25 cellular contexts compared by ENCODE assay signal in genomic region chr20:51409192-51409875, GRCh38.
A peak's percentile ranks its signal among the peaks of the same experiment; 100 is the strongest.
DNase-seq lines count a peak whose midpoint lies in the region; ATAC-seq and TF ChIP-seq lines count a peak whose summit lies in the region.
"Had no signal": no experiment of that assay in that cellular context is flagged by ENCODE, and none has a peak within 500 bp of the region (broad histone marks: within the 10 kb centered on the region; RNA-seq: fewer than 3 reads in every experiment).

No MANE protein-coding gene starts in this region.

- H3K4me3 ChIP-seq in heart right ventricle, result no peak overlapping the region
- H3K4me3 ChIP-seq: BLaER1 treated with 17β-estradiol and CSF1 and Interleukin-3, amounts not matched to agents 10 nM and 100 nM; cardiac muscle cell; gastroesophageal sphincter; skin epidermis; upper lobe of left lung had no signal

- peak overlapping the region; percentile 34 for H3K27ac Mint-ChIP-seq in stimulated activated naive CD8-positive, alpha-beta T cell treated with anti-CD3 and anti-CD28 coated beads, Interleukin-15, Interleukin-2, amounts not matched to agents 100 ng/mL and 50 ng/mL, for 24 hours
- no peak overlapping the region for H3K27ac Mint-ChIP-seq in stimulated activated naive CD8-positive, alpha-beta T cell treated with anti-CD3 and anti-CD28 coated beads, Interleukin-15, amount 100 ng/mL, for 72 hours
- peak overlapping the region; percentile 27 for H3K27ac Mint-ChIP-seq in activated CD8-positive, alpha-beta T cell treated with anti-CD3 and anti-CD28 coated beads, Interleukin-2, amount 10 ng/mL, durations not matched to agents 7 days and 5 days
- peak overlapping the region; percentile 88 to 99 (median 99) for H3K27ac Mint-ChIP-seq in immature natural killer cell
- H3K27ac Mint-ChIP-seq: activated B cell treated with CpG ODN at 0.5 μM for 24 hours; activated naive CD4-positive, alpha-beta T cell treated with anti-CD3 and anti-CD28 coated beads, Interleukin-2, amount 50 U/mL, for 24 hours had no signal

- intact Hi-C loops in heart right ventricle (cut with DNase I), result no loop called here

- peaks cover 85% of the 10 kb centered on the region for H3K4me1 Mint-ChIP-seq in stimulated activated naive CD8-positive, alpha-beta T cell treated with anti-CD3 and anti-CD28 coated beads, Interleukin-15, Interleukin-2, amounts not matched to agents 100 ng/mL and 50 ng/mL, for 24 hours (ENCODE audit: low read depth)
- H3K4me1 Mint-ChIP-seq in stimulated activated naive CD8-positive, alpha-beta T cell treated with anti-CD3 and anti-CD28 coated beads, Interleukin-15, amount 100 ng/mL, for 72 hours, result peaks cover 70% of the 10 kb centered on the region
- peaks cover 84% of the 10 kb centered on the region for H3K4me1 Mint-ChIP-seq in activated CD8-positive, alpha-beta T cell treated with anti-CD3 and anti-CD28 coated beads, Interleukin-2, amount 10 ng/mL, durations not matched to agents 7 days and 5 days (ENCODE audit: low read depth)
- peaks cover 95 to 96% of the 10 kb centered on the region in 2 donors for H3K4me1 Mint-ChIP-seq in immature natural killer cell

- POLR2A ChIA-PET in activated CD8-positive, alpha-beta T cell treated with anti-CD3 and anti-CD28 coated beads, Interleukin-2, amount 10 ng/mL, durations not matched to agents 7 days and 5 days (lab: Charles Lee), result no interaction called here

- no peaks in the 10 kb centered on the region for H3K27me3 Mint-ChIP-seq in stimulated activated naive CD8-positive, alpha-beta T cell treated with anti-CD3 and anti-CD28 coated beads, Interleukin-15, Interleukin-2, amounts not matched to agents 100 ng/mL and 50 ng/mL, for 24 hours
- no peaks in the 10 kb centered on the region for H3K27me3 Mint-ChIP-seq in stimulated activated naive CD8-positive, alpha-beta T cell treated with anti-CD3 and anti-CD28 coated beads, Interleukin-15, amount 100 ng/mL, for 72 hours
- no peaks in the 10 kb centered on the region for H3K27me3 Mint-ChIP-seq in activated CD8-positive, alpha-beta T cell treated with anti-CD3 and anti-CD28 coated beads, Interleukin-2, amount 10 ng/mL, durations not matched to agents 7 days and 5 days (ENCODE audit: low read depth)
- H3K27me3 Mint-ChIP-seq in immature natural killer cell (ENCODE audit: low read depth in 3 of 3), result peaks cover 14 to 36% (median 31%) of the 10 kb centered on the region in 3 donors
- H3K27me3 Mint-ChIP-seq: activated B cell treated with CpG ODN at 0.5 μM for 24 hours; activated naive CD4-positive, alpha-beta T cell treated with anti-CD3 and anti-CD28 coated beads, Interleukin-2, amount 50 U/mL, for 24 hours had no signal

- ATAC-seq in stimulated activated naive CD8-positive, alpha-beta T cell treated with anti-CD3 and anti-CD28 coated beads, Interleukin-15, amount 100 ng/mL, for 72 hours, result no peak
- no peak for ATAC-seq in activated CD8-positive, alpha-beta T cell treated with anti-CD3 and anti-CD28 coated beads, Interleukin-2, amount 10 ng/mL, durations not matched to agents 7 days and 5 days
- ATAC-seq in heart right ventricle, result no peak
- ATAC-seq: activated T-cell treated with anti-CD3 and anti-CD28 coated beads, Interleukin-2, amount 50 U/mL, for 4 hours; gastroesophageal sphincter; Panc1 had no signal

- H3K36me3 Mint-ChIP-seq in stimulated activated naive CD8-positive, alpha-beta T cell treated with anti-CD3 and anti-CD28 coated beads, Interleukin-15, Interleukin-2, amounts not matched to agents 100 ng/mL and 50 ng/mL, for 24 hours (ENCODE audit: low read depth), result peaks cover 49% of the 10 kb centered on the region
- peaks cover 69% of the 10 kb centered on the region for H3K36me3 Mint-ChIP-seq in activated CD8-positive, alpha-beta T cell treated with anti-CD3 and anti-CD28 coated beads, Interleukin-2, amount 10 ng/mL, durations not matched to agents 7 days and 5 days (ENCODE audit: low read depth)
- peaks cover 32 to 57% (median 41%) of the 10 kb centered on the region in 3 donors for H3K36me3 Mint-ChIP-seq in immature natural killer cell

- no peak overlapping the region for H3K4me3 Mint-ChIP-seq in stimulated activated naive CD8-positive, alpha-beta T cell treated with anti-CD3 and anti-CD28 coated beads, Interleukin-15, Interleukin-2, amounts not matched to agents 100 ng/mL and 50 ng/mL, for 24 hours
- H3K4me3 Mint-ChIP-seq in stimulated activated naive CD8-positive, alpha-beta T cell treated with anti-CD3 and anti-CD28 coated beads, Interleukin-15, amount 100 ng/mL, for 72 hours, result no peak overlapping the region
- no peak overlapping the region for H3K4me3 Mint-ChIP-seq in activated CD8-positive, alpha-beta T cell treated with anti-CD3 and anti-CD28 coated beads, Interleukin-2, amount 10 ng/mL, durations not matched to agents 7 days and 5 days
- H3K4me3 Mint-ChIP-seq in immature natural killer cell, result peak overlapping the region; percentile 39 to 67 (median 50)
- H3K4me3 Mint-ChIP-seq: activated B cell treated with CpG ODN at 0.5 μM for 24 hours; activated naive CD4-positive, alpha-beta T cell treated with anti-CD3 and anti-CD28 coated beads, Interleukin-2, amount 50 U/mL, for 24 hours; activated T-cell treated with anti-CD3 and anti-CD28 coated beads, Interleukin-2, amount 50 U/mL, for 4 hours had no signal

- no peaks in the 10 kb centered on the region for H3K9me3 ChIP-seq in heart right ventricle
- H3K9me3 ChIP-seq: gastroesophageal sphincter, upper lobe of left lung had no signal

- CTCF ChIA-PET in activated CD8-positive, alpha-beta T cell treated with anti-CD3 and anti-CD28 coated beads, Interleukin-2, amount 10 ng/mL, durations not matched to agents 7 days and 5 days (lab: Charles Lee), result interaction anchor here (1.2 kb wide), 1 partner anchor 64 kb away, joined by 3 read pairs; no protein-coding TSS in a partner anchor

- peak overlapping the region in 1 of 10 donors; percentile 17 for H3K27ac ChIP-seq in heart right ventricle
- H3K27ac ChIP-seq: BLaER1 treated with 17β-estradiol and CSF1 and Interleukin-3, amounts not matched to agents 10 nM and 100 nM; cardiac muscle cell; gastroesophageal sphincter; upper lobe of left lung had no signal

- H3K36me3 ChIP-seq in heart right ventricle, result peaks cover 0 to 11% (median 0%) of the 10 kb centered on the region in 9 donors
- H3K36me3 ChIP-seq: upper lobe of left lung had no signal

- no peaks in the 10 kb centered on the region for H3K27me3 ChIP-seq in heart right ventricle
- H3K27me3 ChIP-seq: BLaER1 treated with 17β-estradiol and CSF1 and Interleukin-3, amounts not matched to agents 10 nM and 100 nM; cardiac muscle cell; gastroesophageal sphincter; upper lobe of left lung had no signal

- peaks cover 3 to 19% (median 13%) of the 10 kb centered on the region in 9 donors for H3K4me1 ChIP-seq in heart right ventricle

- no peak for TF ChIP-seq CTCF in heart right ventricle (IDR thresholded peaks at IDR 0.05)

- H3K9me3 Mint-ChIP-seq in stimulated activated naive CD8-positive, alpha-beta T cell treated with anti-CD3 and anti-CD28 coated beads, Interleukin-15, Interleukin-2, amounts not matched to agents 100 ng/mL and 50 ng/mL, for 24 hours, result no peaks in the 10 kb centered on the region
- peaks cover 0 to 4% of the 10 kb centered on the region in 2 donors for H3K9me3 Mint-ChIP-seq in stimulated activated naive CD8-positive, alpha-beta T cell treated with anti-CD3 and anti-CD28 coated beads, Interleukin-15, amount 100 ng/mL, for 72 hours
- no peaks in the 10 kb centered on the region for H3K9me3 Mint-ChIP-seq in activated CD8-positive, alpha-beta T cell treated with anti-CD3 and anti-CD28 coated beads, Interleukin-2, amount 10 ng/mL, durations not matched to agents 7 days and 5 days (ENCODE audit: insufficient read depth)
- H3K9me3 Mint-ChIP-seq in immature natural killer cell, result no peaks in the 10 kb centered on the region
- H3K9me3 Mint-ChIP-seq: activated naive CD4-positive, alpha-beta T cell treated with anti-CD3 and anti-CD28 coated beads, Interleukin-2, amount 50 U/mL, for 24 hours; activated T-cell treated with anti-CD3 and anti-CD28 coated beads, Interleukin-2, amount 50 U/mL, for 4 hours had no signal

- WGBS in heart right ventricle, 2 donors, result 77 to 80% methylated on average over 10 of the region's 10 CpGs

- no peak for DNase-seq in stimulated activated naive CD8-positive, alpha-beta T cell treated with anti-CD3 and anti-CD28 coated beads, Interleukin-15, amount 100 ng/mL, for 72 hours
- no peak for DNase-seq in activated CD8-positive, alpha-beta T cell treated with anti-CD3 and anti-CD28 coated beads, Interleukin-2, amount 10 ng/mL, durations not matched to agents 7 days and 5 days
- DNase-seq in immature natural killer cell, result peak in 2 of 3 donors; percentile 38 to 44
- DNase-seq in DMS 273 treated with DMSO at 0.1 percent for 48 hours (lab: John Stamatoyannopoulos, UW), result no peak
- no peak for DNase-seq in GDM1 (lab: John Stamatoyannopoulos, UW)
- DNase-seq in heart right ventricle, result no peak
- DNase-seq: activated B cell treated with CpG ODN at 0.5 μM for 24 hours; activated T-cell treated with anti-CD3 and anti-CD28 coated beads, Interleukin-2, amount 50 U/mL, for 4 hours; aorta; cortex of kidney; KG1; NCI-H2029 treated with DMSO at 0.1 percent for 48 hours; NCI-H526 treated with DMSO at 0.1 percent for 48 hours; nucleus accumbens; SHP77; stimulated activated CD4-positive, alpha-beta T cell treated with anti-CD3 and anti-CD28 coated beads, Interleukin-1b, Interleukin-23, amount 100 ng/mL, for 48 hours; stimulated activated CD8-positive, alpha-beta memory T cell treated with anti-CD3 and anti-CD28 coated beads, Interleukin-4, amount 100 ng/mL, for 48 hours; upper lobe of left lung had no signal

Comparison
In these comparisons a context has a peak if more than half of its experiments do, and no peak if none do; other contexts are left out.
1. H3K27ac Mint-ChIP-seq: peak in stimulated activated naive CD8-positive, alpha-beta T cell treated with anti-CD3 and anti-CD28 coated beads, Interleukin-15, Interleukin-2, amounts not matched to agents 100 ng/mL and 50 ng/mL, for 24 hours (single experiment), activated CD8-positive, alpha-beta T cell treated with anti-CD3 and anti-CD28 coated beads, Interleukin-2, amount 10 ng/mL, durations not matched to agents 7 days and 5 days (single experiment) and immature natural killer cell (6 of 6); none in stimulated activated naive CD8-positive, alpha-beta T cell treated with anti-CD3 and anti-CD28 coated beads, Interleukin-15, amount 100 ng/mL, for 72 hours (0 of 2).
2. H3K4me3 Mint-ChIP-seq: peak in immature natural killer cell (5 of 5); none in stimulated activated naive CD8-positive, alpha-beta T cell treated with anti-CD3 and anti-CD28 coated beads, Interleukin-15, Interleukin-2, amounts not matched to agents 100 ng/mL and 50 ng/mL, for 24 hours (single experiment), stimulated activated naive CD8-positive, alpha-beta T cell treated with anti-CD3 and anti-CD28 coated beads, Interleukin-15, amount 100 ng/mL, for 72 hours (0 of 2) and activated CD8-positive, alpha-beta T cell treated with anti-CD3 and anti-CD28 coated beads, Interleukin-2, amount 10 ng/mL, durations not matched to agents 7 days and 5 days (single experiment).
3. DNase-seq: peak in immature natural killer cell (2 of 3); none in stimulated activated naive CD8-positive, alpha-beta T cell treated with anti-CD3 and anti-CD28 coated beads, Interleukin-15, amount 100 ng/mL, for 72 hours (0 of 2), activated CD8-positive, alpha-beta T cell treated with anti-CD3 and anti-CD28 coated beads, Interleukin-2, amount 10 ng/mL, durations not matched to agents 7 days and 5 days (single experiment), DMS 273 treated with DMSO at 0.1 percent for 48 hours (single experiment), GDM1 (single experiment) and heart right ventricle (0 of 2).